In the genomic region with DNA sequence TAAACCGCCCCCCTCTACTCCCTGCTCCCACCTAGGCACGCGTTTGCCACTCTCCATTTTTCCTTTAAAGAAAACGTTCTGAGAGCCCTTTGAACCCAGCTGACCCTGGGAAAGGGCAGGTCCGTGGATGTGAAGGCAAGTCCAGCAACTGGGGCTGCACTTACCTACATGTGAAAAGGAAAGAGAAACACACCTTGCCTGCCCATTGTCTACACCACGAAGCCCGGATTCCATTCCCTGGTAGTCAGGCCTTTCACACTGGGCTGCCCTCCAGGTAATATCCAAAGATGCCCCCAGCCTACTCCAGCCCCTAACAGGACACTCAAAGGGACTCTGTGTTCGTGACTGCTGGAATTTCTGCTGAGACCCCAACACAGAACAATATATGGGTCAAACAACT, we compare ENCODE assay signal across 8 cellular contexts.
DNase-seq lines count a peak whose midpoint lies in the region; ATAC-seq and TF ChIP-seq lines count a peak whose summit lies in the region.

No MANE protein-coding gene starts in this region.

- no peak for TF ChIP-seq POLR2A in Peyer's patch (IDR thresholded peaks at IDR 0.05)

- intact Hi-C loops in left ventricle myocardium inferior (cut with micrococcal nuclease) (no loop called here), right cardiac atrium (cut with DNase I) (loop anchor here in 2 of 4 donors (10.0 kb wide), 4 partner anchors 213 to 1413 kb away; a partner anchor contains a TSS), mammary epithelial cell (cut with micrococcal nuclease) (loop anchor here (1.0 to 5.0 kb wide), 3 partner anchors 295 to 1411 kb away; no protein-coding TSS in a partner anchor)

- H3K4me1 ChIP-seq in left ventricle myocardium inferior (peaks cover 20% of the 10 kb centered on the region), right cardiac atrium (ENCODE audit: control insufficient read depth, insufficient read depth, low read length) (peaks cover 6% of the 10 kb centered on the region), mammary epithelial cell (ENCODE audit: insufficient read depth, low read length) (peaks cover 21% of the 10 kb centered on the region), mucosa of rectum (ENCODE audit: control insufficient read depth in 2 of 2, insufficient read depth in 2 of 2, low read length in 2 of 2) (peaks cover 12 to 32% of the 10 kb centered on the region in 2 donors), Peyer's patch (peaks cover 0 to 11% (median 6%) of the 10 kb centered on the region in 4 donors)

- H3K27ac ChIP-seq in left ventricle myocardium inferior (replicated peaks) (peak overlapping the region; percentile 91), right cardiac atrium (ENCODE audit: low read length) (no peak overlapping the region), mammary epithelial cell (ENCODE audit: insufficient read depth, low read depth, low read length) (peak overlapping the region; percentile 72), mucosa of rectum (ENCODE audit: low read depth in 2 of 2, low read length in 2 of 2) (no peak overlapping the region), Peyer's patch (peak overlapping the region in 1 of 4 donors; percentile 83)

- TF ChIP-seq CTCF in left ventricle myocardium inferior (IDR thresholded peaks at IDR 0.05; ENCODE audit: borderline replicate concordance) (no peak), mammary epithelial cell (conservative IDR thresholded peaks at IDR 0.05 in 1 of 2, IDR thresholded peaks at IDR 0.05 in 1 of 2; ENCODE audit: extremely low read depth in 1 of 2, insufficient read depth in 1 of 2, low read depth in 1 of 2, low read length in 2 of 2) (no peak), Peyer's patch (IDR thresholded peaks at IDR 0.05) (no peak), foreskin fibroblast (IDR thresholded peaks at IDR 0.05; ENCODE audit: low read depth, low read length) (no peak)

- no peaks in the 10 kb centered on the region for H3K27me3 ChIP-seq in left ventricle myocardium inferior (ENCODE audit: low read depth)
- H3K27me3 ChIP-seq in right cardiac atrium (ENCODE audit: control insufficient read depth, insufficient read depth): no peaks in the 10 kb centered on the region
- H3K27me3 ChIP-seq in mammary epithelial cell (ENCODE audit: insufficient read depth, low read length): no peaks in the 10 kb centered on the region
- H3K27me3 ChIP-seq in mucosa of rectum (ENCODE audit: control insufficient read depth in 2 of 2, insufficient read depth in 2 of 2, low read length in 2 of 2): no peaks in the 10 kb centered on the region
- no peaks in the 10 kb centered on the region for H3K27me3 ChIP-seq in Peyer's patch

- in situ Hi-C loops in mammary epithelial cell (cut with MboI; ENCODE audit: low sequenced_read_pairs in 2 of 2): loop anchor here (10.0 to 25.0 kb wide), 5 partner anchors 250 to 1400 kb away; no protein-coding TSS in a partner anchor

- H3K79me2 ChIP-seq in mammary epithelial cell (ENCODE audit: insufficient read depth, low read length): no peaks in the 10 kb centered on the region

- peak overlapping the region; percentile 89 for H3K4me3 ChIP-seq in left ventricle myocardium inferior
- no peak overlapping the region for H3K4me3 ChIP-seq in right cardiac atrium (ENCODE audit: low read length)
- H3K4me3 ChIP-seq in mammary epithelial cell (replicated peaks in 1 of 3; ENCODE audit: insufficient read depth in 1 of 3, low read depth in 2 of 3, low read length in 3 of 3): no peak overlapping the region
- H3K4me3 ChIP-seq in mucosa of rectum (ENCODE audit: low read length in 2 of 2): peak overlapping the region; percentile 77 to 86
- peak overlapping the region in 2 of 4 donors; percentile 71 to 90 for H3K4me3 ChIP-seq in Peyer's patch
- H3K4me3 ChIP-seq in foreskin fibroblast (ENCODE audit: low read depth in 1 of 2, low read length in 2 of 2): no peak overlapping the region

- H3K4me2 ChIP-seq in mammary epithelial cell (ENCODE audit: insufficient read depth, low read depth, low read length): peak overlapping the region; percentile 90

- WGBS in right cardiac atrium: 53% methylated on average over 8 of the region's 8 CpGs
- 74% methylated on average over 6 of the region's 8 CpGs for WGBS in mammary epithelial cell (ENCODE audit: low coverage, missing lambda C conversion rate)

- DNase-seq in left ventricle myocardium inferior (no peak), right cardiac atrium (no peak), mammary epithelial cell (peak; percentile 33), Peyer's patch (no peak), foreskin fibroblast (no peak), COLO829 (ENCODE audit: low spot score) (no peak), NCI-H1048 (lab: John Stamatoyannopoulos, UW) (no peak)

- dilution Hi-C loops in mammary epithelial cell (cut with HindIII; ENCODE audit: low sequenced_read_pairs): no loop called here

- no peaks in the 10 kb centered on the region for H4K20me1 ChIP-seq in mammary epithelial cell (ENCODE audit: insufficient read depth, low read length)

- H3K36me3 ChIP-seq in left ventricle myocardium inferior (no peaks in the 10 kb centered on the region), mammary epithelial cell (ENCODE audit: insufficient read depth, low read length) (no peaks in the 10 kb centered on the region), mucosa of rectum (ENCODE audit: control insufficient read depth in 2 of 2, insufficient read depth in 2 of 2, low read length in 2 of 2) (no peaks in the 10 kb centered on the region), Peyer's patch (no peaks in the 10 kb centered on the region)

- CTCF ChIA-PET in mammary epithelial cell (lab: Charles Lee; ENCODE audit: low non-redundant PET): no interaction called here

- H3K9ac ChIP-seq in mammary epithelial cell (ENCODE audit: insufficient read depth, low read length) (peak overlapping the region; percentile 63), mucosa of rectum (ENCODE audit: low read depth in 1 of 2, low read length in 2 of 2) (peak overlapping the region; percentile 83 to 87)

- H3K9me3 ChIP-seq in left ventricle myocardium inferior (replicated peaks) (no peaks in the 10 kb centered on the region), right cardiac atrium (ENCODE audit: control insufficient read depth, low read length) (no peaks in the 10 kb centered on the region), mammary epithelial cell (replicated peaks; ENCODE audit: insufficient read depth, low read length) (no peaks in the 10 kb centered on the region), mucosa of rectum (ENCODE audit: control insufficient read depth in 2 of 2, low read length in 2 of 2) (no peaks in the 10 kb centered on the region), Peyer's patch (no peaks in the 10 kb centered on the region)

- no TSS peak for BruUV-seq in mammary epithelial cell (replicated peaks; lab: Mats Ljungman, UMichigan)

- no peak for ATAC-seq in right cardiac atrium

- peak overlapping the region; percentile 94 for H2AFZ ChIP-seq in mammary epithelial cell (ENCODE audit: low read depth, low read length)

Comparison
In these comparisons a context has a peak if more than half of its experiments do, and no peak if none do; other contexts are left out.
1. H3K27ac ChIP-seq: peak in left ventricle myocardium inferior (single experiment) and mammary epithelial cell (single experiment); none in right cardiac atrium (single experiment) and mucosa of rectum (0 of 2).
2. H3K4me3 ChIP-seq: peak in left ventricle myocardium inferior (single experiment) and mucosa of rectum (2 of 2); none in right cardiac atrium (single experiment), mammary epithelial cell (0 of 3) and foreskin fibroblast (0 of 2).